ENCODE assay signal across 17 cellular contexts in genomic region chr6:4587171-4587570, GRCh38.
DNase-seq lines count a peak whose midpoint lies in the region; ATAC-seq and TF ChIP-seq lines count a peak whose summit lies in the region.
"Had no signal": no experiment of that assay in that cellular context is flagged by ENCODE, and none has a peak within 500 bp of the region (broad histone marks: within the 10 kb centered on the region; RNA-seq: fewer than 3 reads in every experiment).

No MANE protein-coding gene starts in this region.

- H2BK120ac ChIP-seq in trophoblast cell (ENCODE audit: insufficient read depth, low read length, poor library complexity) = no peak overlapping the region

- no peak overlapping the region for H3K9ac ChIP-seq in trophoblast cell (ENCODE audit: low read length)
- H3K9ac ChIP-seq: BLaER1 treated with 17β-estradiol and CSF1 and Interleukin-3, amounts not matched to agents 10 nM and 100 nM had no signal

- no peak overlapping the region for H3K27ac ChIP-seq in esophagus muscularis mucosa (replicated peaks in 1 of 4)
- H3K27ac ChIP-seq in trophoblast cell (ENCODE audit: low read depth, low read length) = peak overlapping the region; percentile 89
- H3K27ac ChIP-seq in tibial nerve = no peak overlapping the region
- H3K27ac ChIP-seq: BLaER1 treated with 17β-estradiol and CSF1 and Interleukin-3, amounts not matched to agents 10 nM and 100 nM had no signal

- H2AFZ ChIP-seq in trophoblast cell (ENCODE audit: insufficient read depth, low read length, poor library complexity) = no peak overlapping the region

- TF ChIP-seq CTCF in esophagus muscularis mucosa (IDR thresholded peaks at IDR 0.05) = no peak
- TF ChIP-seq CTCF in tibial nerve (IDR thresholded peaks at IDR 0.05) = no peak

- whole genome bisulfite sequencing in esophagus muscularis mucosa = 76% methylated on average over 4 of the region's 4 CpGs
- WGBS in trophoblast cell (ENCODE audit: extremely low coverage, insufficient coverage, insufficient read length) = no CpG with 5 or more reads among the region's 4 CpGs
- WGBS in tibial nerve, 2 donors = 59 to 94% methylated on average over 4 of the region's 4 CpGs

- H3K4ac ChIP-seq in trophoblast cell (ENCODE audit: low read depth, low read length) = no peak overlapping the region

- no peak overlapping the region for H3K4me2 ChIP-seq in trophoblast cell (ENCODE audit: low read length)
- H3K4me2 ChIP-seq: BLaER1 treated with 17β-estradiol and CSF1 and Interleukin-3, amounts not matched to agents 10 nM and 100 nM had no signal

- TF ChIP-seq POLR2A in esophagus muscularis mucosa (IDR thresholded peaks at IDR 0.05; ENCODE audit: low read depth) (no peak), tibial nerve (IDR thresholded peaks at IDR 0.05) (no peak), GM18505 (IDR thresholded peaks at IDR 0.05; ENCODE audit: borderline replicate concordance, extremely low read depth, insufficient read depth, insufficient read length) (no peak)

- H3K9me3 ChIP-seq in esophagus muscularis mucosa (no peaks in the 10 kb centered on the region), trophoblast cell (ENCODE audit: insufficient read depth, low read depth, low read length) (no peaks in the 10 kb centered on the region), tibial nerve (peaks cover 0 to under 1% (median 0%) of the 10 kb centered on the region in 4 donors)
- H3K9me3 ChIP-seq: BLaER1 treated with 17β-estradiol and CSF1 and Interleukin-3, amounts not matched to agents 10 nM and 100 nM had no signal

- no peaks in the 10 kb centered on the region for H3K36me3 ChIP-seq in esophagus muscularis mucosa
- H3K36me3 ChIP-seq in trophoblast cell (ENCODE audit: control insufficient read depth in 1 of 2, insufficient read depth in 2 of 2, low read length in 2 of 2) = no peaks in the 10 kb centered on the region
- H3K36me3 ChIP-seq in tibial nerve = no peaks in the 10 kb centered on the region
- H3K36me3 ChIP-seq: BLaER1 treated with 17β-estradiol and CSF1 and Interleukin-3, amounts not matched to agents 10 nM and 100 nM had no signal

- H4K8ac ChIP-seq in trophoblast cell (ENCODE audit: low read depth, low read length) = no peak overlapping the region

- no peak overlapping the region for H3K14ac ChIP-seq in trophoblast cell (ENCODE audit: low read length)

- no peak overlapping the region for H2BK5ac ChIP-seq in trophoblast cell (ENCODE audit: low read depth, low read length, poor library complexity)

- H3K4me1 ChIP-seq in esophagus muscularis mucosa = peaks cover 5 to 22% (median 13%) of the 10 kb centered on the region in 4 donors
- H3K4me1 ChIP-seq in trophoblast cell (ENCODE audit: control insufficient read depth in 1 of 2, insufficient read depth in 2 of 2, low read length in 2 of 2) = peaks cover 17 to 26% of the 10 kb centered on the region in 2 experiments
- H3K4me1 ChIP-seq in tibial nerve = no peaks in the 10 kb centered on the region

- no peak overlapping the region for H2AK5ac ChIP-seq in trophoblast cell (ENCODE audit: low read length)

- H2BK12ac ChIP-seq in trophoblast cell (ENCODE audit: low read length) = peak overlapping the region; percentile 55

- DNase-seq in EH (ENCODE audit: low read depth) = peak; percentile 31
- DNase-seq in esophagus muscularis mucosa (ENCODE audit: extremely low spot score) = peak; percentile 70
- peak; percentile 17 to 54 for DNase-seq in trophoblast cell
- DNase-seq in tibial nerve (ENCODE audit: low spot score in 2 of 2) = no peak
- no peak for DNase-seq in cerebellum (ENCODE audit: low spot score)
- DNase-seq: CD8-positive, alpha-beta T cell; COR-L47; DMS 273 treated with DMSO at 0.1 percent for 48 hours; DMS53; DND-41; GDM1; GOT3; H7; HFFc6 had no signal

- H3K27me3 ChIP-seq in esophagus muscularis mucosa (no peaks in the 10 kb centered on the region), trophoblast cell (ENCODE audit: insufficient read depth, low read length) (no peaks in the 10 kb centered on the region), tibial nerve (no peaks in the 10 kb centered on the region)
- H3K27me3 ChIP-seq: BLaER1 treated with 17β-estradiol and CSF1 and Interleukin-3, amounts not matched to agents 10 nM and 100 nM had no signal

- H3K79me2 ChIP-seq in trophoblast cell (ENCODE audit: control insufficient read depth, insufficient read depth, low read length, poor library complexity) = peaks cover 2% of the 10 kb centered on the region

- TF ChIP-seq EP300 in esophagus muscularis mucosa (IDR thresholded peaks at IDR 0.05) (no peak), tibial nerve (IDR thresholded peaks at IDR 0.05) (no peak)

- H3K79me1 ChIP-seq in trophoblast cell (ENCODE audit: low read length) = peaks cover 21% of the 10 kb centered on the region

- H3K4me3 ChIP-seq in esophagus muscularis mucosa (no peak overlapping the region), trophoblast cell (ENCODE audit: low read depth, low read length) (no peak overlapping the region), tibial nerve (no peak overlapping the region)
- H3K4me3 ChIP-seq: BLaER1 treated with 17β-estradiol and CSF1 and Interleukin-3, amounts not matched to agents 10 nM and 100 nM had no signal

- intact Hi-C loops in esophagus muscularis mucosa (cut with DNase I) = no loop called here

- H3K18ac ChIP-seq in trophoblast cell (ENCODE audit: low read length) = no peak overlapping the region

- H3K23ac ChIP-seq in trophoblast cell (ENCODE audit: low read length) = no peak overlapping the region

- no peak for ATAC-seq in GM18505 (IDR thresholded peaks at IDR 0.05; ENCODE audit: unreplicated experiment)
- ATAC-seq: CD8-positive, alpha-beta T cell; HCT116 had no signal

- no peak overlapping the region for H4K12ac ChIP-seq in trophoblast cell (ENCODE audit: low read depth, low read length)

- H4K91ac ChIP-seq in trophoblast cell (ENCODE audit: low read depth, low read length) = peak overlapping the region; percentile 71

Comparison
In these comparisons a context has a peak if more than half of its experiments do, and no peak if none do; other contexts are left out.
1. DNase-seq: peak in EH (single experiment), esophagus muscularis mucosa (single experiment) and trophoblast cell (2 of 2); none in tibial nerve (0 of 2) and cerebellum (single experiment).